Comparison of ENCODE assay signal across 8 cellular contexts in the genomic region with DNA sequence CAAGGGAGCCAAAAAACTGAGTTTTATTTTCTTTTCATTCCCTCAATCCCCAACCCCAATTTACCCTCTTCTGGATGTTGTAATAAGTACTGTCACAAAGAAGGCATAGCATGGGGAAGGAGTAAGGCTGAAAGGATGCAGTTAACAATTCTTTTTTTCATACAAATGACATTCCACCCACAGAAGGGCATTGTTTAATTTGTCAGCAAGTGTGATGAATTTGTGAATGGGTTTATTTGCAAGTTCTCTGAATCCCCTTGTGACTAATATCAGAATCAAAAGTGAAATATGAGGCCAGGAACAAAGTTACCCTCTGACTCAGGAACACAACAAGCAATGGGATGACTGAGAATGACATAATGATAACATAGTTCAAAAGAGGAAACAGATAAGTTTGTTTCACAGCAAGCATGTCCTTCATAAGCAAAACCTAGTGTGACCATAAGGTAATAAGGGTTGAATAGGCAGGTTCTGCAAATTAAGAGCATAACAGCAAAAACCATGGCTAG. TPM values are rescaled to one million over a fixed set of nuclear protein-coding genes. Genes with fewer than 3 reads are reported as not detected.
DNase-seq lines count a peak whose midpoint lies in the region; ATAC-seq lines count a peak whose summit lies in the region.

No MANE protein-coding gene starts in this region.

- peak overlapping the region; percentile 51 for H3K27ac ChIP-seq in muscle layer of duodenum (ENCODE audit: low read length)

- no peaks in the 10 kb centered on the region for H3K27me3 ChIP-seq in muscle layer of duodenum (ENCODE audit: low read depth, low read length)

- H3K36me3 ChIP-seq in muscle layer of duodenum (ENCODE audit: control insufficient read depth in 1 of 2, insufficient read depth in 2 of 2, low read length in 2 of 2), result no peaks in the 10 kb centered on the region

- ATAC-seq in HG03342 (IDR thresholded peaks at IDR 0.05; ENCODE audit: unreplicated experiment) (peak; percentile 44), HG02763 (IDR thresholded peaks at IDR 0.05; ENCODE audit: unreplicated experiment) (no peak), left cardiac atrium (no peak)

- CTCF ChIA-PET in activated naive CD4-positive, alpha-beta T cell treated with anti-CD3 and anti-CD28 coated beads, Interleukin-2, amount 10 ng/mL, durations not matched to agents 7 days and 5 days (lab: Charles Lee), result no interaction called here

- peak overlapping the region; percentile 81 for H3K27ac Mint-ChIP-seq in activated naive CD4-positive, alpha-beta T cell treated with anti-CD3 and anti-CD28 coated beads, Interleukin-2, amount 10 ng/mL, durations not matched to agents 7 days and 5 days
- peak overlapping the region; percentile 100 for H3K27ac Mint-ChIP-seq in activated naive CD8-positive, alpha-beta T cell

- H3K4me1 ChIP-seq in muscle layer of duodenum (ENCODE audit: control insufficient read depth in 1 of 2, insufficient read depth in 2 of 2, low read length in 2 of 2), result peaks cover 0 to 11% of the 10 kb centered on the region in 2 donors

- H3K36me3 Mint-ChIP-seq in activated naive CD4-positive, alpha-beta T cell treated with anti-CD3 and anti-CD28 coated beads, Interleukin-2, amount 10 ng/mL, durations not matched to agents 7 days and 5 days, result peaks cover 5% of the 10 kb centered on the region
- H3K36me3 Mint-ChIP-seq in activated naive CD8-positive, alpha-beta T cell, result no peaks in the 10 kb centered on the region

- no peak for DNase-seq in activated naive CD4-positive, alpha-beta T cell treated with anti-CD3 and anti-CD28 coated beads, Interleukin-2, amount 10 ng/mL, durations not matched to agents 7 days and 5 days
- no peak for DNase-seq in activated naive CD4-positive, alpha-beta T cell treated with anti-CD3 and anti-CD28 coated beads, Interleukin-2, amount 50 U/mL, for 16 hours
- DNase-seq in retina, result no peak
- DNase-seq in left cardiac atrium, result no peak

- no peaks in the 10 kb centered on the region for H3K9me3 Mint-ChIP-seq in activated naive CD4-positive, alpha-beta T cell treated with anti-CD3 and anti-CD28 coated beads, Interleukin-2, amount 10 ng/mL, durations not matched to agents 7 days and 5 days
- no peaks in the 10 kb centered on the region for H3K9me3 Mint-ChIP-seq in activated naive CD8-positive, alpha-beta T cell (ENCODE audit: low read depth)

- peaks cover 43% of the 10 kb centered on the region for H3K4me1 Mint-ChIP-seq in activated naive CD4-positive, alpha-beta T cell treated with anti-CD3 and anti-CD28 coated beads, Interleukin-2, amount 10 ng/mL, durations not matched to agents 7 days and 5 days
- peaks cover 34% of the 10 kb centered on the region for H3K4me1 Mint-ChIP-seq in activated naive CD8-positive, alpha-beta T cell (ENCODE audit: low read depth)

- no peaks in the 10 kb centered on the region for H3K27me3 Mint-ChIP-seq in activated naive CD4-positive, alpha-beta T cell treated with anti-CD3 and anti-CD28 coated beads, Interleukin-2, amount 10 ng/mL, durations not matched to agents 7 days and 5 days
- H3K27me3 Mint-ChIP-seq in activated naive CD8-positive, alpha-beta T cell, result no peaks in the 10 kb centered on the region

- no peaks in the 10 kb centered on the region for H3K9me3 ChIP-seq in muscle layer of duodenum (ENCODE audit: control insufficient read depth in 1 of 2, low read length in 2 of 2)

- no peak overlapping the region for H3K4me3 ChIP-seq in muscle layer of duodenum (ENCODE audit: low read depth in 1 of 2, low read length in 2 of 2)

- peak overlapping the region; percentile 7 for H3K4me3 Mint-ChIP-seq in activated naive CD4-positive, alpha-beta T cell treated with anti-CD3 and anti-CD28 coated beads, Interleukin-2, amount 10 ng/mL, durations not matched to agents 7 days and 5 days
- peak overlapping the region; percentile 100 for H3K4me3 Mint-ChIP-seq in activated naive CD8-positive, alpha-beta T cell

- intact Hi-C loops in left cardiac atrium (cut with DNase I), result no loop called here

RNA-seq across cellular contexts. Expression of gene GEMIN8, which starts 2.1 kb away (rescaled TPM):
- 1 to 10 TPM; 8.7 to 9.2 TPM for total RNA-seq in left cardiac atrium
